8 cellular contexts compared by ENCODE assay signal in the genomic region with DNA sequence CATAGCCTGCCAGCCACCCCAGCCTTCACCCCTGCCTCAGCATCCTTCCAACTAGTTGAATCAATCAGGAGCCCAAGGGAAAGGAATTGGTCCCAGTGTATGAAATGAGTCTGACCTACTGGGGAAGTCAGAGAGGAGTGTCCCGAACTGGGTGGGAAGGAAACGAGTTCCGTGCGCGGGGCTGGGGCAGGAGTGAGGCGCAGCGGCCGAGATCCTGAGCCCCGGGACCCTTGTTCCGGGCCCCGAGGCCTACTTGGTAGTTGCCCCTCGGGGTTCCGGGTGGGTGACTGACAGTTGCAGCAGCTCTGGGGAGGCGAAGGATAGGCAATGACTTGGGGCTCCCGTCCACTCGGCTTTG. TPM values are rescaled to one million over a fixed set of nuclear protein-coding genes. Genes with fewer than 3 reads are reported as not detected.
A peak's percentile ranks its signal among the peaks of the same experiment; 100 is the strongest.
DNase-seq lines count a peak whose midpoint lies in the region; ATAC-seq and TF ChIP-seq lines count a peak whose summit lies in the region.

No MANE protein-coding gene starts in this region.

- peak overlapping the region; percentile 81; the same call in 1 of the 2 replicates for H2AFZ ChIP-seq in OCI-LY7 (ENCODE audit: low read length)
- H2AFZ ChIP-seq in parathyroid adenoma = peak overlapping the region; percentile 96

- H3K9me2 ChIP-seq in OCI-LY7 (ENCODE audit: insufficient read depth, low read length) = no peaks in the 10 kb centered on the region

- whole genome bisulfite sequencing in esophagus, 2 donors = 58 to 76% methylated on average over 11 to 16 of the region's 16 CpGs

- peaks cover 25 to 36% (median 33%) of the 10 kb centered on the region in 3 donors for H3K4me1 Mint-ChIP-seq in CD8-positive, alpha-beta memory T cell

- H3K9me3 ChIP-seq in CD8-positive, alpha-beta memory T cell (ENCODE audit: low read length) = no peaks in the 10 kb centered on the region
- H3K9me3 ChIP-seq in OCI-LY7 (ENCODE audit: low read length) (no peaks in the 10 kb centered on the region), esophagus (ENCODE audit: control insufficient read depth in 2 of 2, insufficient read depth in 1 of 2, low read depth in 1 of 2, low read length in 1 of 2) (no peaks in the 10 kb centered on the region), parathyroid adenoma (ENCODE audit: control insufficient read depth, low read length) (no peaks in the 10 kb centered on the region)

- no peak overlapping the region for H3K9ac ChIP-seq in parathyroid adenoma

- no peaks in the 10 kb centered on the region for H3K27me3 ChIP-seq in CD8-positive, alpha-beta memory T cell (ENCODE audit: insufficient read depth, low read length, poor library complexity, severe bottlenecking)
- no peaks in the 10 kb centered on the region for H3K27me3 ChIP-seq in esophagus (ENCODE audit: control insufficient read depth in 1 of 2, insufficient read depth in 2 of 2, low read length in 2 of 2)
- H3K27me3 ChIP-seq in parathyroid adenoma (ENCODE audit: control insufficient read depth, insufficient read depth, low read length) = no peaks in the 10 kb centered on the region

- peaks cover 16% of the 10 kb centered on the region; the same call in 1 of the 2 replicates for H4K20me1 ChIP-seq in OCI-LY7 (ENCODE audit: insufficient read depth, low read length)

- peak overlapping the region; percentile 63 to 99 (median 88) for H3K4me3 Mint-ChIP-seq in CD8-positive, alpha-beta memory T cell

- POLR2A ChIA-PET in CD8-positive, alpha-beta memory T cell (lab: Charles Lee) = interaction anchor here (0.9 to 1.7 kb wide), 5 partner anchors 15 to 147 kb away, joined by 4 to 38 read pairs (median 4); no protein-coding TSS in a partner anchor
- POLR2A ChIA-PET in OCI-LY7 (lab: Charles Lee) = interaction anchor here (0.8 to 7.5 kb wide), 6 partner anchors 14 to 101 kb away, joined by 3 to 96 read pairs (median 4); no protein-coding TSS in a partner anchor

- no peak for ATAC-seq in GM18858 (IDR thresholded peaks at IDR 0.05; ENCODE audit: unreplicated experiment)

- no peak for DNase-seq in CD8-positive, alpha-beta memory T cell
- DNase-seq in OCI-LY7 (ENCODE audit: low spot score) (no peak), SKM-1 treated with dmso at 0.1 percent for 144 hours (lab: John Stamatoyannopoulos, UW; ENCODE audit: unreplicated experiment) (no peak), cortex of kidney (lab: John Stamatoyannopoulos, UW) (no peak), HUDEP-2 (lab: John Stamatoyannopoulos, UW; ENCODE audit: unreplicated experiment in 76 of 76) (no peak)

- H3K27ac Mint-ChIP-seq in CD8-positive, alpha-beta memory T cell = peak overlapping the region; percentile 45 to 86 (median 78)

- no TSS peak for BruUV-seq in OCI-LY7 (replicated peaks; lab: Mats Ljungman, UMichigan)

- H3K4me1 ChIP-seq in CD8-positive, alpha-beta memory T cell (ENCODE audit: insufficient read depth, low read length) = peaks cover 17% of the 10 kb centered on the region
- peaks cover 17% of the 10 kb centered on the region for H3K4me1 ChIP-seq in OCI-LY7 (ENCODE audit: insufficient read depth, low read length, poor library complexity, severe bottlenecking)
- H3K4me1 ChIP-seq in esophagus (ENCODE audit: control insufficient read depth in 2 of 2, insufficient read depth in 2 of 2, low read length in 1 of 2) = peaks cover 3 to 7% of the 10 kb centered on the region in 2 donors
- no peaks in the 10 kb centered on the region for H3K4me1 ChIP-seq in parathyroid adenoma

- H3K9me3 Mint-ChIP-seq in CD8-positive, alpha-beta memory T cell = no peaks in the 10 kb centered on the region

- H3K36me3 ChIP-seq in CD8-positive, alpha-beta memory T cell (ENCODE audit: insufficient read depth, low read length) = no peaks in the 10 kb centered on the region
- H3K36me3 ChIP-seq in OCI-LY7 (ENCODE audit: insufficient read depth, low read length) (no peaks in the 10 kb centered on the region), esophagus (ENCODE audit: control insufficient read depth in 2 of 2, insufficient read depth in 2 of 2, low read length in 1 of 2) (no peaks in the 10 kb centered on the region), parathyroid adenoma (ENCODE audit: control insufficient read depth, insufficient read depth, low read length) (no peaks in the 10 kb centered on the region)

- no peak overlapping the region for H3K27ac ChIP-seq in CD8-positive, alpha-beta memory T cell (ENCODE audit: low read depth, low read length)
- H3K27ac ChIP-seq in OCI-LY7 (ENCODE audit: low read depth, low read length, poor library complexity, severe bottlenecking) (no peak overlapping the region), esophagus (ENCODE audit: low read depth in 2 of 2, low read length in 1 of 2) (no peak overlapping the region), parathyroid adenoma (no peak overlapping the region)

- H3K79me2 ChIP-seq in OCI-LY7 (ENCODE audit: insufficient read depth, low read depth, low read length) = peaks cover 35% of the 10 kb centered on the region
- no peaks in the 10 kb centered on the region for H3K79me2 ChIP-seq in parathyroid adenoma

- no peaks in the 10 kb centered on the region for H3K27me3 Mint-ChIP-seq in CD8-positive, alpha-beta memory T cell

- peak overlapping the region; percentile 86 for H3K4me2 ChIP-seq in OCI-LY7 (ENCODE audit: low read length)
- H3K4me2 ChIP-seq in parathyroid adenoma (ENCODE audit: low read length) = peak overlapping the region; percentile 82

- intact Hi-C loops in OCI-LY7 (cut with micrococcal nuclease; ENCODE audit: unreplicated experiment) = loop anchor here (1.0 to 2.0 kb wide), 2 partner anchors 312 to 349 kb away; no protein-coding TSS in a partner anchor

- no peak overlapping the region for H3K4me3 ChIP-seq in CD8-positive, alpha-beta memory T cell (ENCODE audit: low read length)
- H3K4me3 ChIP-seq in OCI-LY7 (ENCODE audit: low read depth, low read length, poor library complexity, severe bottlenecking) (peak overlapping the region; percentile 76), esophagus (ENCODE audit: low read depth in 1 of 2, low read length in 2 of 2) (peak overlapping the region; percentile 77 to 78), parathyroid adenoma (ENCODE audit: low read depth, low read length) (no peak overlapping the region)

- H3K36me3 Mint-ChIP-seq in CD8-positive, alpha-beta memory T cell = peaks cover 0 to 18% (median 0%) of the 10 kb centered on the region in 3 donors

- CTCF ChIA-PET in CD8-positive, alpha-beta memory T cell (lab: Charles Lee) = interaction anchor here (0.8 to 4.6 kb wide), 24 partner anchors 10 to 348 kb away, joined by 3 to 52 read pairs (median 5); no protein-coding TSS in a partner anchor
- CTCF ChIA-PET in OCI-LY7 (lab: Charles Lee; ENCODE audit: unreplicated experiment) = interaction anchor here (0.6 to 1.7 kb wide), 5 partner anchors 13 to 281 kb away, joined by 3 to 5 read pairs (median 3); no protein-coding TSS in a partner anchor

- TF ChIP-seq CTCF in OCI-LY7 (conservative IDR thresholded peaks at IDR 0.05; ENCODE audit: low read length) = no peak
- TF ChIP-seq CTCF in parathyroid adenoma (IDR thresholded peaks at IDR 0.05) = no peak

RNA-seq across cellular contexts. Expression of gene PLCL2, which starts 1.1 kb away (rescaled TPM):
- 10 to 100 TPM; 22.2 to 22.8 TPM for total RNA-seq in CD8-positive, alpha-beta memory T cell
- polyA plus RNA-seq in CD8-positive, alpha-beta memory T cell = 94.9 TPM
- 41.6 and 42.8 TPM in 2 replicates for total RNA-seq in OCI-LY7 (2014; rRNA removed; shearing (Covaris generic))
- 34.1 and 41.1 TPM in 2 replicates for total RNA-seq in OCI-LY7 (2022)
- under 1 TPM; 0.22 to 0.35 TPM for polyA plus RNA-seq in esophagus

Comparison
In these comparisons a context has a peak if more than half of its experiments do, and no peak if none do; other contexts are left out.
1. H3K4me3 ChIP-seq: peak in OCI-LY7 (single experiment) and esophagus (2 of 2); none in CD8-positive, alpha-beta memory T cell (single experiment) and parathyroid adenoma (single experiment).